In genomic region chr14:65206448-65207096, GRCh38 we compare ENCODE assay signal across 8 cellular contexts.
A peak's percentile ranks its signal among the peaks of the same experiment; 100 is the strongest.
DNase-seq lines count a peak whose midpoint lies in the region; ATAC-seq and TF ChIP-seq lines count a peak whose summit lies in the region.

No MANE protein-coding gene starts in this region.

- TF ChIP-seq CTCF in CD8-positive, alpha-beta T cell (IDR thresholded peaks at IDR 0.05) = no peak
- no peak for TF ChIP-seq CTCF in activated B cell treated with CpG ODN at 0.5 μM for 24 hours (IDR thresholded peaks at IDR 0.05)
- no peak for TF ChIP-seq CTCF in spleen (IDR thresholded peaks at IDR 0.05 in 8 of 11, conservative IDR thresholded peaks at IDR 0.05 in 3 of 11)

- peaks cover 47% of the 10 kb centered on the region for H3K4me1 Mint-ChIP-seq in CD8-positive, alpha-beta T cell (ENCODE audit: low read depth)
- H3K4me1 Mint-ChIP-seq in activated B cell treated with CpG ODN at 0.5 μM for 24 hours = peaks cover 89% of the 10 kb centered on the region

- no peaks in the 10 kb centered on the region for H3K9me3 ChIP-seq in CD8-positive, alpha-beta T cell (ENCODE audit: low read length)
- no peaks in the 10 kb centered on the region for H3K9me3 ChIP-seq in spleen

- no peaks in the 10 kb centered on the region for H3K27me3 Mint-ChIP-seq in CD8-positive, alpha-beta T cell (ENCODE audit: low read depth)
- H3K27me3 Mint-ChIP-seq in activated B cell treated with CpG ODN at 0.5 μM for 24 hours = no peaks in the 10 kb centered on the region

- H3K4me1 ChIP-seq in CD8-positive, alpha-beta T cell (ENCODE audit: insufficient read depth, low read length) = peaks cover 35% of the 10 kb centered on the region
- peaks cover 27 to 82% (median 66%) of the 10 kb centered on the region in 6 donors for H3K4me1 ChIP-seq in spleen

- CTCF ChIA-PET in CD8-positive, alpha-beta T cell (lab: Charles Lee) = interaction anchor here (0.6 kb wide), 1 partner anchor 97 kb away, joined by 3 read pairs; no protein-coding TSS in a partner anchor
- CTCF ChIA-PET in activated B cell treated with CpG ODN at 0.5 μM for 24 hours (lab: Charles Lee) = interaction anchor here (0.6 to 2.8 kb wide), 8 partner anchors 20 to 209 kb away, joined by 3 to 15 read pairs (median 6); no protein-coding TSS in a partner anchor

- intact Hi-C loops in CD8-positive, alpha-beta T cell (cut with DNase I, micrococcal nuclease) = no loop called here
- intact Hi-C loops in activated B cell treated with CpG ODN at 0.5 μM for 24 hours (cut with micrococcal nuclease) (loop anchor here (1.0 to 5.0 kb wide), 8 partner anchors 22 to 969 kb away; partner anchors contain the start of genes FNTB, FUT8 and MAX), spleen (cut with DNase I; ENCODE audit: low total_unique reads) (no loop called here)

- no peak for DNase-seq in CD8-positive, alpha-beta T cell
- no peak for DNase-seq in activated B cell treated with CpG ODN at 0.5 μM for 24 hours
- DNase-seq in spleen = no peak
- no peak for DNase-seq in stimulated activated naive CD4-positive, alpha-beta T cell (lab: John Stamatoyannopoulos, UW)
- DNase-seq in NCI-H774 (lab: John Stamatoyannopoulos, UW) = no peak
- DNase-seq in DMS153 (lab: John Stamatoyannopoulos, UW) = no peak

- no peaks in the 10 kb centered on the region for H3K36me3 Mint-ChIP-seq in CD8-positive, alpha-beta T cell
- no peaks in the 10 kb centered on the region for H3K36me3 Mint-ChIP-seq in activated B cell treated with CpG ODN at 0.5 μM for 24 hours (ENCODE audit: low read depth)

- no peaks in the 10 kb centered on the region for H3K36me3 ChIP-seq in CD8-positive, alpha-beta T cell (ENCODE audit: insufficient read depth, low read length)
- no peaks in the 10 kb centered on the region for H3K36me3 ChIP-seq in spleen

- peak; percentile 51 for ATAC-seq in CD8-positive, alpha-beta T cell
- ATAC-seq in GM19395 (IDR thresholded peaks at IDR 0.05; ENCODE audit: unreplicated experiment) = peak; percentile 65
- ATAC-seq in HG03342 (IDR thresholded peaks at IDR 0.05; ENCODE audit: unreplicated experiment) = peak; percentile 63
- peak; percentile 60 for ATAC-seq in activated B cell treated with CpG ODN at 0.5 μM for 24 hours (ENCODE audit: low read depth)

- 40 to 60% (median 42%) methylated on average over 3 of the region's 3 CpGs for WGBS in spleen, 5 donors

- peaks cover 2% of the 10 kb centered on the region for H3K9me3 Mint-ChIP-seq in CD8-positive, alpha-beta T cell
- no peaks in the 10 kb centered on the region for H3K9me3 Mint-ChIP-seq in activated B cell treated with CpG ODN at 0.5 μM for 24 hours

- H3K27ac ChIP-seq in CD8-positive, alpha-beta T cell (ENCODE audit: low read depth, low read length) = no peak overlapping the region
- H3K27ac ChIP-seq in spleen = peak overlapping the region in 7 of 8 donors; percentile 36 to 85 (median 69)

- no peaks in the 10 kb centered on the region for H3K27me3 ChIP-seq in CD8-positive, alpha-beta T cell (ENCODE audit: insufficient read depth, low read length)
- H3K27me3 ChIP-seq in spleen (replicated peaks in 1 of 7) = no peaks in the 10 kb centered on the region

- TF ChIP-seq POLR2A in spleen (IDR thresholded peaks at IDR 0.05) = no peak

- H3K4me3 ChIP-seq in CD8-positive, alpha-beta T cell (ENCODE audit: low read depth, low read length) = no peak overlapping the region
- peak overlapping the region in 1 of 8 donors; percentile 37 for H3K4me3 ChIP-seq in spleen

- POLR2A ChIA-PET in CD8-positive, alpha-beta T cell (lab: Charles Lee) = interaction anchor here (2.5 kb wide), 1 partner anchor 205 kb away, joined by 8 read pairs; the partner anchor contains the start of gene FUT8
- POLR2A ChIA-PET in activated B cell treated with CpG ODN at 0.5 μM for 24 hours (lab: Charles Lee) = interaction anchor here (0.7 to 5.9 kb wide), 25 partner anchors 9 to 220 kb away, joined by 3 to 171 read pairs (median 7); partner anchors contain the start of genes FNTB, FUT8 and MAX

- peak overlapping the region; percentile 32 for H3K4me3 Mint-ChIP-seq in CD8-positive, alpha-beta T cell
- peak overlapping the region; percentile 76 for H3K4me3 Mint-ChIP-seq in activated B cell treated with CpG ODN at 0.5 μM for 24 hours

- peak overlapping the region; percentile 27 for H3K27ac Mint-ChIP-seq in CD8-positive, alpha-beta T cell
- H3K27ac Mint-ChIP-seq in activated B cell treated with CpG ODN at 0.5 μM for 24 hours = peak overlapping the region; percentile 96
